In the genomic region with DNA sequence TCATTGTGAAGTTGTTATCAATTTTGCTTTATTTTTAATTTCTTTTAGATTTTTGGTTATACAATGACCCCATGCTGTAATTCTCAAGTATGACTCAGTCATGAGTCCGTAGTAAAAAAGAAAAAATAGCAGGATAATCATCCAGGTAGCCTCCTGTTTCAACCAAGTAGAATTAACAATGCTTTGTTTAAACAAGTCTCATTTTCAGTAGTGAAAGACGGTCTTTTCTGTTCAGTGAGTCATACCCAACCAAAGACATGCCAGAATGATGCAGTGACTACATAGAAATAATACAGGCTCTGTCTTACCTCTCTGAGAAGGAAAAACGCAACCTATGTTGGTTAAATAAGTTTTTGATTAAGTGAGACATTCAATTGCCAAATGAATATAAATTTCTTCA, we compare ENCODE assay signal across 10 cellular contexts.
DNase-seq lines count a peak whose midpoint lies in the region; ATAC-seq, FAIRE-seq and TF ChIP-seq lines count a peak whose summit lies in the region.
"Had no signal": no experiment of that assay in that cellular context is flagged by ENCODE, and none has a peak within 500 bp of the region (broad histone marks: within the 10 kb centered on the region; RNA-seq: fewer than 3 reads in every experiment).

No MANE protein-coding gene starts in this region.

- no peaks in the 10 kb centered on the region for H3K9me3 Mint-ChIP-seq in progenitor cell of endocrine pancreas (ENCODE audit: low read depth)

- no peaks in the 10 kb centered on the region for H3K4me1 ChIP-seq in effector memory CD4-positive, alpha-beta T cell (ENCODE audit: control insufficient read depth, insufficient read depth, low read length, poor library complexity, severe bottlenecking)
- H3K4me1 ChIP-seq: uterus had no signal

- ATAC-seq in GM19023 (IDR thresholded peaks at IDR 0.05; ENCODE audit: unreplicated experiment) (peak; percentile 68), HG02885 (IDR thresholded peaks at IDR 0.05; ENCODE audit: poor library complexity, unreplicated experiment) (peak; percentile 83)

- H3K27me3 ChIP-seq in dorsolateral prefrontal cortex: no peaks in the 10 kb centered on the region
- H3K27me3 ChIP-seq in effector memory CD4-positive, alpha-beta T cell (replicated peaks; ENCODE audit: control insufficient read depth, insufficient read depth, low read length, poor library complexity, severe bottlenecking): no peaks in the 10 kb centered on the region
- H3K27me3 ChIP-seq in WERI-Rb-1 (ENCODE audit: insufficient read depth, low read depth, severe bottlenecking): no peaks in the 10 kb centered on the region
- H3K27me3 ChIP-seq: uterus had no signal

- no peak overlapping the region for H3K4me3 Mint-ChIP-seq in progenitor cell of endocrine pancreas (ENCODE audit: low read depth)
- H3K4me3 Mint-ChIP-seq: memory B cell had no signal

- DNase-seq in RCC 7860 (ENCODE audit: low spot score): peak; percentile 69
- DNase-seq in progenitor cell of endocrine pancreas (ENCODE audit: low spot score, unreplicated experiment): no peak
- DNase-seq in dorsolateral prefrontal cortex: no peak
- no peak for DNase-seq in effector memory CD4-positive, alpha-beta T cell
- no peak for DNase-seq in WERI-Rb-1
- no peak for DNase-seq in head of caudate nucleus
- DNase-seq: uterus had no signal

- no peaks in the 10 kb centered on the region for H3K36me3 Mint-ChIP-seq in progenitor cell of endocrine pancreas (ENCODE audit: insufficient read depth)
- H3K36me3 Mint-ChIP-seq: memory B cell had no signal

- no peaks in the 10 kb centered on the region for H3K36me3 ChIP-seq in effector memory CD4-positive, alpha-beta T cell (ENCODE audit: control insufficient read depth, insufficient read depth, low read length)
- no peaks in the 10 kb centered on the region for H3K36me3 ChIP-seq in WERI-Rb-1
- H3K36me3 ChIP-seq: uterus had no signal

- H3K9me3 ChIP-seq in effector memory CD4-positive, alpha-beta T cell (ENCODE audit: control insufficient read depth, low read length): no peaks in the 10 kb centered on the region
- H3K9me3 ChIP-seq in WERI-Rb-1 (ENCODE audit: severe bottlenecking): no peaks in the 10 kb centered on the region
- H3K9me3 ChIP-seq: uterus had no signal

- TF ChIP-seq CTCF in progenitor cell of endocrine pancreas (IDR thresholded peaks at IDR 0.05; ENCODE audit: unreplicated experiment) (no peak), dorsolateral prefrontal cortex (IDR thresholded peaks at IDR 0.05 in 54 of 56, conservative IDR thresholded peaks at IDR 0.05 in 2 of 56; ENCODE audit: low read depth in 1 of 56, partially characterized antibody in 56 of 56) (no peak), WERI-Rb-1 (IDR thresholded peaks at IDR 0.05; ENCODE audit: low read depth, low read length) (no peak)

- H3K27ac ChIP-seq in dorsolateral prefrontal cortex: no peak overlapping the region
- no peak overlapping the region for H3K27ac ChIP-seq in effector memory CD4-positive, alpha-beta T cell (ENCODE audit: insufficient read depth, low read length, poor library complexity, severe bottlenecking)
- no peak overlapping the region for H3K27ac ChIP-seq in WERI-Rb-1
- H3K27ac ChIP-seq: uterus had no signal

- intact Hi-C loops in dorsolateral prefrontal cortex (cut with DNase I) (no loop called here), head of caudate nucleus (cut with DNase I) (no loop called here)

- no peak overlapping the region for H3K4me3 ChIP-seq in dorsolateral prefrontal cortex
- H3K4me3 ChIP-seq in effector memory CD4-positive, alpha-beta T cell (ENCODE audit: insufficient read depth, low read depth, low read length, poor library complexity, severe bottlenecking): no peak overlapping the region
- H3K4me3 ChIP-seq in WERI-Rb-1 (ENCODE audit: low read depth, low read length): no peak overlapping the region
- H3K4me3 ChIP-seq: uterus had no signal

- peak overlapping the region; percentile 62 for H3K27ac Mint-ChIP-seq in progenitor cell of endocrine pancreas
- H3K27ac Mint-ChIP-seq: memory B cell had no signal

- FAIRE-seq in RCC 7860 (lab: Jason Lieb, UNC): peak; percentile 88

- H3K27me3 Mint-ChIP-seq in progenitor cell of endocrine pancreas: no peaks in the 10 kb centered on the region
- H3K27me3 Mint-ChIP-seq: memory B cell had no signal

- H3K4me1 Mint-ChIP-seq in progenitor cell of endocrine pancreas (ENCODE audit: low read depth): peaks cover 57% of the 10 kb centered on the region
- H3K4me1 Mint-ChIP-seq: memory B cell had no signal
